Comparison of ENCODE assay signal across 10 cellular contexts in genomic region chr3:187062526-187063177, GRCh38.
DNase-seq lines count a peak whose midpoint lies in the region; ATAC-seq and TF ChIP-seq lines count a peak whose summit lies in the region.
"Had no signal": no experiment of that assay in that cellular context is flagged by ENCODE, and none has a peak within 500 bp of the region (broad histone marks: within the 10 kb centered on the region; RNA-seq: fewer than 3 reads in every experiment).

No MANE protein-coding gene starts in this region.

- no peak overlapping the region for H2AFZ ChIP-seq in IMR-90 (replicated peaks; ENCODE audit: low read length, poor library complexity)

- H3K36me3 ChIP-seq in IMR-90 (ENCODE audit: control insufficient read depth, insufficient read depth, low read length) = no peaks in the 10 kb centered on the region
- peaks cover 0 to 26% (median 4%) of the 10 kb centered on the region in 3 donors for H3K36me3 ChIP-seq in tibial nerve
- H3K36me3 ChIP-seq: ovary had no signal

- no peaks in the 10 kb centered on the region for H3K27me3 Mint-ChIP-seq in activated naive CD8-positive, alpha-beta T cell treated with anti-CD3 and anti-CD28 coated beads for 36 hours

- no peak for TF ChIP-seq RAD21 in IMR-90 (IDR thresholded peaks at IDR 0.05; ENCODE audit: low read length)

- POLR2A ChIA-PET in IMR-90 (lab: Charles Lee; ENCODE audit: unreplicated experiment) = no interaction called here

- H3K23ac ChIP-seq in IMR-90 (ENCODE audit: low read depth, low read length) = no peak overlapping the region

- H4K5ac ChIP-seq in IMR-90 (ENCODE audit: low read depth, low read length) = peak overlapping the region; percentile 85; the same call in 1 of the 2 replicates

- TF ChIP-seq CTCF in AG09319 (IDR thresholded peaks at IDR 0.05; ENCODE audit: low read depth, low read length) (no peak), IMR-90 (conservative IDR thresholded peaks at IDR 0.05; ENCODE audit: low read depth, low read length) (no peak), tibial nerve (IDR thresholded peaks at IDR 0.05) (no peak)

- H3K4me3 Mint-ChIP-seq in activated naive CD8-positive, alpha-beta T cell treated with anti-CD3 and anti-CD28 coated beads for 36 hours = no peak overlapping the region

- H4K8ac ChIP-seq in IMR-90 (ENCODE audit: low read depth in 2 of 2, low read length in 2 of 2) = no peak overlapping the region

- TF ChIP-seq POLR2A in IMR-90 (IDR thresholded peaks at IDR 0.05; ENCODE audit: low read depth, low read length) (no peak), tibial nerve (IDR thresholded peaks at IDR 0.05) (no peak)

- H2AK5ac ChIP-seq in IMR-90 (ENCODE audit: low read depth, low read length) = no peak overlapping the region

- H3K9me3 Mint-ChIP-seq in activated naive CD8-positive, alpha-beta T cell treated with anti-CD3 and anti-CD28 coated beads for 36 hours = no peaks in the 10 kb centered on the region

- no peak overlapping the region for H2BK20ac ChIP-seq in IMR-90 (ENCODE audit: low read depth, low read length)

- H3K14ac ChIP-seq in IMR-90 (replicated peaks; ENCODE audit: low read depth, low read length) = no peak overlapping the region

- no peaks in the 10 kb centered on the region for H3K27me3 ChIP-seq in IMR-90 (ENCODE audit: control insufficient read depth, insufficient read depth, low read length)
- no peaks in the 10 kb centered on the region for H3K27me3 ChIP-seq in tibial nerve
- H3K27me3 ChIP-seq: ovary had no signal

- no peak overlapping the region for H3K56ac ChIP-seq in IMR-90 (ENCODE audit: extremely low read depth, insufficient read depth, low read length)

- H2BK120ac ChIP-seq in IMR-90 (ENCODE audit: low read depth, low read length) = 0 out of 2 replicates have a peak overlapping the region, but pooled peaks have one; percentile 14

- H3K36me3 Mint-ChIP-seq in activated naive CD8-positive, alpha-beta T cell treated with anti-CD3 and anti-CD28 coated beads for 36 hours = peaks cover 73% of the 10 kb centered on the region

- H3K79me1 ChIP-seq in IMR-90 (ENCODE audit: low read depth in 1 of 2, low read length in 2 of 2) = no peaks in the 10 kb centered on the region

- no peak overlapping the region for H2BK5ac ChIP-seq in IMR-90 (ENCODE audit: low read depth, low read length, poor library complexity, severe bottlenecking)

- H3K18ac ChIP-seq in IMR-90 (ENCODE audit: low read depth, low read length) = peak overlapping the region; percentile 81; the same call in 1 of the 2 replicates

- no peak overlapping the region for H3K4me3 ChIP-seq in IMR-90 (ENCODE audit: insufficient read depth, low read depth, low read length)
- no peak overlapping the region for H3K4me3 ChIP-seq in tibial nerve
- H3K4me3 ChIP-seq: ovary had no signal

- H3K4me1 ChIP-seq in IMR-90 (ENCODE audit: control insufficient read depth, insufficient read depth, low read length) (peaks cover 14% of the 10 kb centered on the region), tibial nerve (peaks cover 0 to 13% (median 5%) of the 10 kb centered on the region in 4 donors)

- H3K9ac ChIP-seq in IMR-90 (ENCODE audit: low read depth, low read length) = no peak overlapping the region

- no peak for TF ChIP-seq EP300 in tibial nerve (IDR thresholded peaks at IDR 0.05)

- in situ Hi-C loops in IMR-90 (cut with MboI; ENCODE audit: low sequenced_read_pairs) = no loop called here

- H3K4me2 ChIP-seq in IMR-90 (ENCODE audit: low read depth, low read length) = peak overlapping the region; percentile 52; the same call in 1 of the 2 replicates

- H2BK15ac ChIP-seq in IMR-90 (ENCODE audit: low read depth, low read length) = no peak overlapping the region

- H3K9me1 ChIP-seq in IMR-90 (ENCODE audit: insufficient read depth, low read length) = no peaks in the 10 kb centered on the region; the same call in 1 of the 2 replicates

- peak overlapping the region; percentile 65 for H3K27ac Mint-ChIP-seq in activated naive CD8-positive, alpha-beta T cell treated with anti-CD3 and anti-CD28 coated beads for 36 hours

- H3K27ac ChIP-seq in IMR-90 (ENCODE audit: insufficient read depth, low read length) = peak overlapping the region; percentile 99; the same call in 1 of the 2 replicates
- H3K27ac ChIP-seq in tibial nerve = no peak overlapping the region
- H3K27ac ChIP-seq: ovary had no signal

- peaks cover 73% of the 10 kb centered on the region for H3K4me1 Mint-ChIP-seq in activated naive CD8-positive, alpha-beta T cell treated with anti-CD3 and anti-CD28 coated beads for 36 hours

- peak; percentile 62 for DNase-seq in AG09319 (ENCODE audit: extremely low read depth, low read depth)
- peak; percentile 78 for DNase-seq in IMR-90
- no peak for DNase-seq in activated naive CD8-positive, alpha-beta T cell treated with anti-CD3 and anti-CD28 coated beads for 36 hours
- no peak for DNase-seq in left lobe of liver (ENCODE audit: low spot score)
- no peak for DNase-seq in medulla oblongata (ENCODE audit: extremely low spot score)
- no peak for DNase-seq in NCI-H1417 (lab: John Stamatoyannopoulos, UW)
- no peak for DNase-seq in tibial nerve (ENCODE audit: low spot score in 2 of 2)
- DNase-seq: erythroblast, ovary had no signal

- ATAC-seq in IMR-90 (ENCODE audit: low read depth) = peak; percentile 67
- ATAC-seq in left lobe of liver = peak; percentile 56
- no peak for ATAC-seq in GM21717 (IDR thresholded peaks at IDR 0.05; ENCODE audit: unreplicated experiment)

- intact Hi-C loops in IMR-90 (cut with micrococcal nuclease) = no loop called here

- dilution Hi-C loops in IMR-90 (cut with HindIII; ENCODE audit: low sequenced_read_pairs, unreplicated experiment) = no loop called here

- H3K9me3 ChIP-seq in IMR-90 (ENCODE audit: control insufficient read depth, insufficient read depth, low read length) = no peaks in the 10 kb centered on the region
- H3K9me3 ChIP-seq in tibial nerve = peaks cover 0 to 7% (median 0%) of the 10 kb centered on the region in 4 donors
- H3K9me3 ChIP-seq: ovary had no signal

- no TSS peak for BruUV-seq in IMR-90 (replicated peaks; lab: Mats Ljungman, UMichigan)

- no peak overlapping the region for H2AK9ac ChIP-seq in IMR-90 (replicated peaks; ENCODE audit: low read depth, low read length, poor library complexity)

- no peak overlapping the region for H3K4ac ChIP-seq in IMR-90 (ENCODE audit: low read depth, low read length)

- CTCF ChIA-PET in IMR-90 (lab: Yijun Ruan, JAX) = no interaction called here

- no peak overlapping the region for H4K91ac ChIP-seq in IMR-90 (ENCODE audit: insufficient read depth, low read depth, low read length)

- H4K20me1 ChIP-seq in IMR-90 (ENCODE audit: insufficient read depth, low read length) = no peaks in the 10 kb centered on the region

TF ChIP-seq in IMR-90, 13 proteins besides CTCF, POLR2A, EP300 and RAD21:
- TF ChIP-seq USF2 (IDR thresholded peaks at IDR 0.05; ENCODE audit: low read depth, low read length) (no peak), RCOR1 (IDR thresholded peaks at IDR 0.05; ENCODE audit: insufficient replicate concordance, low read length) (no peak), CEBPB (IDR thresholded peaks at IDR 0.05; ENCODE audit: low read depth, low read length) (peak; percentile 74), MAZ (IDR thresholded peaks at IDR 0.05; ENCODE audit: borderline replicate concordance, low read depth, low read length) (peak; percentile 27; the same call in 1 of the 2 replicates), MXI1 (IDR thresholded peaks at IDR 0.05; ENCODE audit: borderline replicate concordance, low read depth, low read length) (no peak), MAFK (IDR thresholded peaks at IDR 0.05; ENCODE audit: low read depth, low read length) (no peak)

Comparison
In these comparisons a context has a peak if more than half of its experiments do, and no peak if none do; other contexts are left out.
1. DNase-seq: peak in AG09319 (single experiment) and IMR-90 (single experiment); none in activated naive CD8-positive, alpha-beta T cell treated with anti-CD3 and anti-CD28 coated beads for 36 hours (single experiment), left lobe of liver (single experiment), medulla oblongata (single experiment), NCI-H1417 (0 of 3) and tibial nerve (0 of 2).